Comparison of ENCODE assay signal across 18 cellular contexts in genomic region chr6:72316675-72317380, GRCh38.
DNase-seq lines count a peak whose midpoint lies in the region; ATAC-seq, FAIRE-seq and TF ChIP-seq lines count a peak whose summit lies in the region.
"Had no signal": no experiment of that assay in that cellular context is flagged by ENCODE, and none has a peak within 500 bp of the region (broad histone marks: within the 10 kb centered on the region; RNA-seq: fewer than 3 reads in every experiment).

No MANE protein-coding gene starts in this region.

- H3K4me3 Mint-ChIP-seq in progenitor cell of endocrine pancreas (ENCODE audit: low read depth), result no peak overlapping the region
- H3K4me3 Mint-ChIP-seq: GM23338 had no signal

- H3K36me3 ChIP-seq in right lobe of liver (no peaks in the 10 kb centered on the region), HepG2 (replicated peaks in 1 of 2; ENCODE audit: control insufficient read depth in 1 of 2, insufficient read depth in 2 of 2, low read length in 2 of 2) (no peaks in the 10 kb centered on the region), gastroesophageal sphincter (no peaks in the 10 kb centered on the region)

- H4K20me1 ChIP-seq in HepG2 (ENCODE audit: insufficient read depth, low read length), result no peaks in the 10 kb centered on the region

- no peak overlapping the region for H2AFZ ChIP-seq in HepG2 (ENCODE audit: low read length)
- H2AFZ ChIP-seq: GM23338, PC-9 had no signal

- no peaks in the 10 kb centered on the region for H3K4me1 Mint-ChIP-seq in progenitor cell of endocrine pancreas (ENCODE audit: low read depth)
- H3K4me1 Mint-ChIP-seq: GM23338 had no signal

- no peak for TF ChIP-seq RAD21 in HepG2 (CRISPR knock-in tag; IDR thresholded peaks at IDR 0.05)

- no TSS peak for BruUV-seq in HepG2 (replicated peaks; lab: Mats Ljungman, UMichigan)

- H3K27me3 Mint-ChIP-seq in progenitor cell of endocrine pancreas, result no peaks in the 10 kb centered on the region

- no peaks in the 10 kb centered on the region for H3K4me1 ChIP-seq in right lobe of liver
- no peaks in the 10 kb centered on the region for H3K4me1 ChIP-seq in HepG2 (ENCODE audit: insufficient read depth, low read length)
- no peaks in the 10 kb centered on the region for H3K4me1 ChIP-seq in gastroesophageal sphincter

- peak in 1 of 4 donors; percentile 44 for ATAC-seq in right lobe of liver
- no peak for ATAC-seq in HepG2
- ATAC-seq in gastroesophageal sphincter, result peak; percentile 34
- ATAC-seq in GM21576 (IDR thresholded peaks at IDR 0.05; ENCODE audit: unreplicated experiment), result no peak
- ATAC-seq in HG03097 (IDR thresholded peaks at IDR 0.05; ENCODE audit: low FRiP score, unreplicated experiment), result no peak
- ATAC-seq: GM23338 had no signal

- H3K9me3 Mint-ChIP-seq in progenitor cell of endocrine pancreas (ENCODE audit: low read depth), result no peaks in the 10 kb centered on the region
- H3K9me3 Mint-ChIP-seq: GM23338 had no signal

- POLR2A ChIA-PET in HepG2 (lab: Yijun Ruan, JAX), result no interaction called here

- DNase-seq in right lobe of liver, result peak in 2 of 3 donors; percentile 11 to 34
- DNase-seq in HepG2 (ENCODE audit: low spot score), result no peak
- no peak for DNase-seq in progenitor cell of endocrine pancreas (ENCODE audit: low spot score, unreplicated experiment)
- no peak for DNase-seq in urothelium cell line (ENCODE audit: low spot score)
- DNase-seq in NCI-H1417 treated with DMSO at 0.1 percent for 48 hours (lab: John Stamatoyannopoulos, UW), result no peak
- DNase-seq: GF-D8, NCI-H1436 treated with DMSO at 0.1 percent for 48 hours, NCI-H2081, NCI-H510A treated with DMSO at 0.1 percent for 48 hours, NCI-H82, PC-9 had no signal

- H3K9me3 ChIP-seq in right lobe of liver (no peaks in the 10 kb centered on the region), HepG2 (ENCODE audit: low read length) (no peaks in the 10 kb centered on the region), gastroesophageal sphincter (no peaks in the 10 kb centered on the region)

- H3K9ac ChIP-seq in HepG2 (ENCODE audit: insufficient read depth, low read depth, low read length), result no peak overlapping the region
- H3K9ac ChIP-seq: KMS-11 had no signal

- no peak overlapping the region for H3K4me2 ChIP-seq in HepG2 (ENCODE audit: low read depth, low read length)
- H3K4me2 ChIP-seq: GM23338, KMS-11, PC-9 had no signal

- intact Hi-C loops in right lobe of liver (cut with DNase I), result no loop called here
- intact Hi-C loops in HepG2 (cut with micrococcal nuclease; ENCODE audit: unreplicated experiment), result no loop called here

- in situ Hi-C loops in HepG2 (cut with HindIII; ENCODE audit: extremely low pct_ligation_motif_present, low pct_unique_long_range_greater_than_20kb), result no loop called here

- H3K27ac ChIP-seq in right lobe of liver (no peak overlapping the region), HepG2 (ENCODE audit: extremely low read length, insufficient read depth, low read length) (no peak overlapping the region), gastroesophageal sphincter (no peak overlapping the region)
- H3K27ac ChIP-seq: C4-2B, KMS-11, PC-9 had no signal

- no peaks in the 10 kb centered on the region for H3K79me2 ChIP-seq in HepG2 (ENCODE audit: insufficient read depth, low read length)

- WGBS in right lobe of liver (ENCODE audit: insufficient coverage, low coverage, low lambda C conversion rate, missing lambda C conversion rate), result no CpG with 5 or more reads among the region's 9 CpGs
- 7% methylated on average over 4 of the region's 9 CpGs for WGBS in HepG2 (ENCODE audit: low lambda C conversion rate)
- 88 to 100% methylated on average over 2 to 3 of the region's 9 CpGs for whole genome bisulfite sequencing in gastroesophageal sphincter (ENCODE audit: low coverage in 1 of 2), 2 donors

- H3K27me3 ChIP-seq in right lobe of liver, result no peaks in the 10 kb centered on the region
- no peaks in the 10 kb centered on the region for H3K27me3 ChIP-seq in HepG2 (ENCODE audit: control insufficient read depth in 1 of 2, insufficient read depth in 2 of 2, low read length in 2 of 2)
- H3K27me3 ChIP-seq in gastroesophageal sphincter, result no peaks in the 10 kb centered on the region

- no peak overlapping the region for H3K4me3 ChIP-seq in right lobe of liver
- H3K4me3 ChIP-seq in HepG2 (replicated peaks in 1 of 3; ENCODE audit: insufficient read depth in 1 of 3, low read depth in 2 of 3, low read length in 3 of 3), result no peak overlapping the region
- no peak overlapping the region for H3K4me3 ChIP-seq in gastroesophageal sphincter
- H3K4me3 ChIP-seq: GM23338, PC-9 had no signal

- FAIRE-seq in HepG2 (lab: Jason Lieb, UNC), result no peak
- peak; percentile 62 for FAIRE-seq in urothelium cell line (lab: Jason Lieb, UNC)
- FAIRE-seq: GM12891 had no signal

- H3K27ac Mint-ChIP-seq in progenitor cell of endocrine pancreas, result peak overlapping the region; percentile 62
- H3K27ac Mint-ChIP-seq: GM23338 had no signal

- no peak for TF ChIP-seq EP300 in HepG2 (IDR thresholded peaks at IDR 0.05; ENCODE audit: low read depth in 2 of 2, low read length in 2 of 2)
- no peak for TF ChIP-seq EP300 in HepG2 (CRISPR knock-in tag; IDR thresholded peaks at IDR 0.05; ENCODE audit: borderline replicate concordance)
- no peak for TF ChIP-seq EP300 in gastroesophageal sphincter (IDR thresholded peaks at IDR 0.05)

- CTCF ChIA-PET in HepG2 (lab: Yijun Ruan, JAX; ENCODE audit: low intra/inter-chr PET ratio, low total read pairs), result no interaction called here

- no peaks in the 10 kb centered on the region for H3K36me3 Mint-ChIP-seq in progenitor cell of endocrine pancreas (ENCODE audit: insufficient read depth)

- TF ChIP-seq POLR2A in right lobe of liver (IDR thresholded peaks at IDR 0.05), result no peak
- no peak for TF ChIP-seq POLR2A in HepG2 (IDR thresholded peaks at IDR 0.05; ENCODE audit: insufficient read depth in 1 of 2, low read depth in 2 of 2, low read length in 2 of 2)
- TF ChIP-seq POLR2A in gastroesophageal sphincter (IDR thresholded peaks at IDR 0.05), result no peak

- TF ChIP-seq CTCF in right lobe of liver (IDR thresholded peaks at IDR 0.05) (no peak), HepG2 (CRISPR knock-in tag; IDR thresholded peaks at IDR 0.05) (no peak), gastroesophageal sphincter (IDR thresholded peaks at IDR 0.05) (no peak), progenitor cell of endocrine pancreas (IDR thresholded peaks at IDR 0.05; ENCODE audit: unreplicated experiment) (no peak)

TF ChIP-seq in HepG2, 621 proteins besides CTCF, POLR2A, EP300 and RAD21:
- TF ChIP-seq GMEB1 (CRISPR knock-in tag; IDR thresholded peaks at IDR 0.05; ENCODE audit: borderline replicate concordance) (no peak), PRDM4 (CRISPR knock-in tag; IDR thresholded peaks at IDR 0.05; ENCODE audit: borderline replicate concordance) (no peak), CEBPB (IDR thresholded peaks at IDR 0.05; ENCODE audit: borderline replicate concordance, low read depth, low read length) (no peak), PHF20 (CRISPR knock-in tag; IDR thresholded peaks at IDR 0.05) (no peak), ZNF510 (CRISPR knock-in tag; IDR thresholded peaks at IDR 0.05; ENCODE audit: low read depth) (no peak), HDAC6 (IDR thresholded peaks at IDR 0.05; ENCODE audit: low read depth, low read length) (no peak), NCOA1 (CRISPR knock-in tag; IDR thresholded peaks at IDR 0.05) (no peak), ZNF746 (CRISPR knock-in tag; IDR thresholded peaks at IDR 0.05) (no peak), POLR2G (IDR thresholded peaks at IDR 0.05; ENCODE audit: low read depth, low read length) (no peak), CHD4 (IDR thresholded peaks at IDR 0.05; ENCODE audit: borderline replicate concordance, low read length) (no peak), ZNF790 (CRISPR knock-in tag; IDR thresholded peaks at IDR 0.05; ENCODE audit: borderline replicate concordance) (no peak), HDAC2 (CRISPR knock-in tag; IDR thresholded peaks at IDR 0.05) (no peak), ZNF556 (CRISPR knock-in tag; IDR thresholded peaks at IDR 0.05; ENCODE audit: borderline replicate concordance) (no peak)

Comparison
In these comparisons a context has a peak if more than half of its experiments do, and no peak if none do; other contexts are left out.
1. DNase-seq: peak in right lobe of liver (2 of 3); none in HepG2 (single experiment), progenitor cell of endocrine pancreas (single experiment), urothelium cell line (single experiment) and NCI-H1417 treated with DMSO at 0.1 percent for 48 hours (single experiment).